In genomic region chr1:2044510-2045319, GRCh38 we compare ENCODE assay signal across 1 cellular context.
A peak's percentile ranks its signal among the peaks of the same experiment; 100 is the strongest.
TF ChIP-seq lines count a peak whose summit lies in the region.

No MANE protein-coding gene starts in this region.

TF ChIP-seq in HepG2, 621 proteins besides CTCF, POLR2A, EP300 and RAD21 (continued from another document and continues in another):
- no peak for TF ChIP-seq ZBTB49 (CRISPR knock-in tag; IDR thresholded peaks at IDR 0.05; ENCODE audit: borderline replicate concordance)
- no peak for TF ChIP-seq ZNF569 (CRISPR knock-in tag; IDR thresholded peaks at IDR 0.05; ENCODE audit: borderline replicate concordance)
- TF ChIP-seq YY1 (IDR thresholded peaks at IDR 0.05; ENCODE audit: insufficient read depth, insufficient replicate concordance, low read depth, low read length): peak; percentile 36
- no peak for TF ChIP-seq EZH2 (conservative IDR thresholded peaks at IDR 0.05; ENCODE audit: low read depth, low read length)
- TF ChIP-seq MBD4 (IDR thresholded peaks at IDR 0.05; ENCODE audit: borderline replicate concordance, low read length): no peak
- no peak for TF ChIP-seq ZNF33B (CRISPR knock-in tag; IDR thresholded peaks at IDR 0.05)
- no peak for TF ChIP-seq HMGA1 (CRISPR knock-in tag; conservative IDR thresholded peaks at IDR 0.05)
- TF ChIP-seq PLSCR1 (CRISPR knock-in tag; IDR thresholded peaks at IDR 0.05; ENCODE audit: borderline replicate concordance): no peak
- no peak for TF ChIP-seq ZKSCAN1 (IDR thresholded peaks at IDR 0.05; ENCODE audit: low read length)
- TF ChIP-seq FOSL2 (CRISPR knock-in tag; IDR thresholded peaks at IDR 0.05): no peak
- no peak for TF ChIP-seq POGZ (CRISPR knock-in tag; IDR thresholded peaks at IDR 0.05)
- TF ChIP-seq ZNF547 (CRISPR knock-in tag; IDR thresholded peaks at IDR 0.05): no peak
- TF ChIP-seq HDAC2 (CRISPR knock-in tag; IDR thresholded peaks at IDR 0.05): no peak
- no peak for TF ChIP-seq ZNF362 (CRISPR knock-in tag; IDR thresholded peaks at IDR 0.05; ENCODE audit: borderline replicate concordance)
- no peak for TF ChIP-seq MLX (CRISPR knock-in tag; IDR thresholded peaks at IDR 0.05)
- no peak for TF ChIP-seq SNRNP70 (IDR thresholded peaks at IDR 0.05; ENCODE audit: low read depth, low read length)
- peak; percentile 53; the same call in 1 of the 2 replicates for TF ChIP-seq ZFY (CRISPR knock-in tag; IDR thresholded peaks at IDR 0.05)
- TF ChIP-seq ZNF607 (CRISPR knock-in tag; IDR thresholded peaks at IDR 0.05; ENCODE audit: borderline replicate concordance): peak; percentile 44; the same call in 1 of the 2 replicates
- TF ChIP-seq RBM22 (optimal IDR thresholded peaks at IDR 0.05; ENCODE audit: low read length): no peak
- TF ChIP-seq PAWR (CRISPR knock-in tag; IDR thresholded peaks at IDR 0.05; ENCODE audit: borderline replicate concordance): no peak
- TF ChIP-seq TBL1XR1 (IDR thresholded peaks at IDR 0.05; ENCODE audit: borderline replicate concordance, low read length, partially characterized antibody): no peak
- TF ChIP-seq NPAS2 (CRISPR knock-in tag; IDR thresholded peaks at IDR 0.05; ENCODE audit: borderline replicate concordance): no peak
- TF ChIP-seq ZNF772 (CRISPR knock-in tag; IDR thresholded peaks at IDR 0.05): no peak
- TF ChIP-seq ZNF333 (CRISPR knock-in tag; IDR thresholded peaks at IDR 0.05; ENCODE audit: borderline replicate concordance): no peak
- no peak; the same call in none of the 2 replicates for TF ChIP-seq UBTF (CRISPR knock-in tag; IDR thresholded peaks at IDR 0.05)
- TF ChIP-seq ATF2 (CRISPR knock-in tag; IDR thresholded peaks at IDR 0.05): no peak
- TF ChIP-seq HNRNPK (IDR thresholded peaks at IDR 0.05; ENCODE audit: low read depth, low read length, poor library complexity, severe bottlenecking): peak; percentile 16
- TF ChIP-seq PTBP1 (IDR thresholded peaks at IDR 0.05; ENCODE audit: low read depth, low read length, poor library complexity, severe bottlenecking): no peak
- TF ChIP-seq ADNP (CRISPR knock-in tag; IDR thresholded peaks at IDR 0.05): no peak
- TF ChIP-seq ZNF790 (CRISPR knock-in tag; IDR thresholded peaks at IDR 0.05; ENCODE audit: borderline replicate concordance): no peak
- TF ChIP-seq ZNF546 (CRISPR knock-in tag; conservative IDR thresholded peaks at IDR 0.05): no peak
- no peak for TF ChIP-seq ZNF224 (CRISPR knock-in tag; IDR thresholded peaks at IDR 0.05)
- TF ChIP-seq SMARCC2 (IDR thresholded peaks at IDR 0.05): no peak
- TF ChIP-seq GMEB2 (CRISPR knock-in tag; IDR thresholded peaks at IDR 0.05; ENCODE audit: low read depth): no peak
- TF ChIP-seq HNF4A (CRISPR knock-in tag; IDR thresholded peaks at IDR 0.05): no peak
- TF ChIP-seq MAFF (IDR thresholded peaks at IDR 0.05; ENCODE audit: low read depth, low read length): no peak
- TF ChIP-seq ZNF275 (CRISPR knock-in tag; IDR thresholded peaks at IDR 0.05; ENCODE audit: borderline replicate concordance): no peak
- TF ChIP-seq MZF1 (CRISPR knock-in tag; IDR thresholded peaks at IDR 0.05; ENCODE audit: borderline replicate concordance): no peak
- no peak for TF ChIP-seq GMEB1 (CRISPR knock-in tag; IDR thresholded peaks at IDR 0.05; ENCODE audit: borderline replicate concordance)
- no peak for TF ChIP-seq ZBTB3 (CRISPR knock-in tag; IDR thresholded peaks at IDR 0.05; ENCODE audit: borderline replicate concordance, low read depth)
- no peak; the same call in 1 of the 2 replicates for TF ChIP-seq ZSCAN21 (CRISPR knock-in tag; IDR thresholded peaks at IDR 0.05; ENCODE audit: borderline replicate concordance)
- no peak for TF ChIP-seq ZNF724P (CRISPR knock-in tag; IDR thresholded peaks at IDR 0.05; ENCODE audit: borderline replicate concordance)
- no peak for TF ChIP-seq ZNF597 (CRISPR knock-in tag; IDR thresholded peaks at IDR 0.05)
- no peak for TF ChIP-seq TFDP2 (CRISPR knock-in tag; IDR thresholded peaks at IDR 0.05)
- no peak for TF ChIP-seq KLF12 (CRISPR knock-in tag; IDR thresholded peaks at IDR 0.05; ENCODE audit: borderline replicate concordance)
- no peak for TF ChIP-seq ZC3H4 (CRISPR knock-in tag; IDR thresholded peaks at IDR 0.05; ENCODE audit: borderline replicate concordance)
- TF ChIP-seq NR2F6 (IDR thresholded peaks at IDR 0.05): no peak
- no peak for TF ChIP-seq NR2F6 (CRISPR knock-in tag; IDR thresholded peaks at IDR 0.05)
- no peak for TF ChIP-seq MXD4 (CRISPR knock-in tag; IDR thresholded peaks at IDR 0.05)
- 0 out of 2 replicates have a peak, but pooled peaks have one; percentile 26 for TF ChIP-seq HIVEP1 (CRISPR knock-in tag; IDR thresholded peaks at IDR 0.05)
- TF ChIP-seq ZNF20 (CRISPR knock-in tag; IDR thresholded peaks at IDR 0.05): no peak
- no peak for TF ChIP-seq ZNF101 (CRISPR knock-in tag; IDR thresholded peaks at IDR 0.05; ENCODE audit: borderline replicate concordance, low read depth)
- TF ChIP-seq CHD2 (IDR thresholded peaks at IDR 0.05; ENCODE audit: low read depth, low read length): no peak
- TF ChIP-seq TFAP4 (IDR thresholded peaks at IDR 0.05; ENCODE audit: borderline replicate concordance, low read depth): no peak
- no peak for TF ChIP-seq IRX3 (CRISPR knock-in tag; IDR thresholded peaks at IDR 0.05; ENCODE audit: borderline replicate concordance, low read depth)
